11 cellular contexts compared by ENCODE assay signal in the genomic region with DNA sequence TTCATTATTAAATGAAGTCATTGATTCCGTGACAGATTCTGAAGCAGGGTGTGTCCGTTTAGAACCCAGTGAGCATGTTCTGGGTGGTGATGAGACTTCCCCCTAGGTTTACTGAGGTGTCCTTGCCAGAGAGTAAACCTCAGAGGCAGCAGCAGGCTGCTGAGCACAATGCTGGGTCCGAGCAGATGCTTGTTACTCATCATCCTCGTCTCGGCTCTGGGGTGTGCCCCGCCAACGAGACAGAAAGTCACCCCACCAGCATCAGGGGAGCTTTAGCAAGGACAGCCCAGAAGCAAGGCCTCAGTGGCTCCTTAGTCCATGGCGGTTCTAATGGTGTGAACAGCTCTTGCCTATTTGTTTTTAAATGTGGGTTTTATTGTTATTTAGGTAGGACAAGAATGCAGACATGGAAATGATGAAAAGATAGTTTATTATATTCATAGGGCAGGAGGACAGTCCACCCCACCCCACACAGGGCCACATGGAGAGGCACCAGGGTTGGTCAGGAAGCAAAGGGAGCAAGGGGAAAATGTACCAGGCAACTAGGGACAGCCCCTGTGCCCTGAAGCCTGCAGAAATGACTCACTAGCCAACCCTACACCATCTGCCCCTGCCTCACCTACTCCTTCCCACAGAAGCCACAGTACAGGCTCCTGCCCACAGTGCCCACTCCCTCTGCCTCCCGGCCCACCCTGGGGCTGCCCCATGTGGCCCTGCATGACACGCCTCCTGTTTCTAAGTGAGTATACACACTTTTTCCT. TPM values are rescaled to one million over a fixed set of nuclear protein-coding genes. Genes with fewer than 3 reads are reported as not detected.
DNase-seq lines count a peak whose midpoint lies in the region; ATAC-seq and TF ChIP-seq lines count a peak whose summit lies in the region.
"Not testable (repeated sequence)": the region's sequence is repeated elsewhere in the genome, so short reads cannot be mapped to it uniquely, and the experiment has no call there.
"Had no signal": no experiment of that assay in that cellular context is flagged by ENCODE, and none has a peak within 500 bp of the region (broad histone marks: within the 10 kb centered on the region; RNA-seq: fewer than 3 reads in every experiment).

No MANE protein-coding gene starts in this region.

- H3K4me3 Mint-ChIP-seq in activated naive CD8-positive, alpha-beta T cell treated with anti-CD3 and anti-CD28 coated beads, Interleukin-2, amount 50 U/mL, for 24 hours; osteocyte (ENCODE audit: unreplicated experiment): not testable (repeated sequence)

- not testable (repeated sequence) for H3K27me3 Mint-ChIP-seq in activated naive CD8-positive, alpha-beta T cell treated with anti-CD3 and anti-CD28 coated beads, Interleukin-2, amount 50 U/mL, for 24 hours; osteocyte (ENCODE audit: unreplicated experiment)

- H3K9me3 ChIP-seq in testis: not testable (repeated sequence)

- not testable (repeated sequence) for H3K9me3 Mint-ChIP-seq in activated naive CD8-positive, alpha-beta T cell treated with anti-CD3 and anti-CD28 coated beads, Interleukin-2, amount 50 U/mL, for 24 hours; osteocyte (ENCODE audit: unreplicated experiment)

- 78% methylated on average over 1 of the region's 10 CpGs; no CpG with 5 or more reads in 1 of the 2 donors for whole genome bisulfite sequencing in testis, 2 donors

- H3K4me1 Mint-ChIP-seq in activated naive CD8-positive, alpha-beta T cell treated with anti-CD3 and anti-CD28 coated beads, Interleukin-2, amount 50 U/mL, for 24 hours; osteocyte (ENCODE audit: unreplicated experiment): not testable (repeated sequence)

- not testable (repeated sequence) for H3K36me3 Mint-ChIP-seq in activated naive CD8-positive, alpha-beta T cell treated with anti-CD3 and anti-CD28 coated beads, Interleukin-2, amount 50 U/mL, for 24 hours (ENCODE audit: low read depth); osteocyte (ENCODE audit: unreplicated experiment)

- not testable (repeated sequence) for H3K36me3 ChIP-seq in testis (ENCODE audit: low read depth, missing control alignments)

- not testable (repeated sequence) for H3K27ac ChIP-seq in testis

- not testable (repeated sequence) for H3K27me3 ChIP-seq in testis

- not testable (repeated sequence) for TF ChIP-seq POLR2A in testis (IDR thresholded peaks at IDR 0.05)

- H3K27ac Mint-ChIP-seq in activated naive CD8-positive, alpha-beta T cell treated with anti-CD3 and anti-CD28 coated beads, Interleukin-2, amount 50 U/mL, for 24 hours; osteocyte (ENCODE audit: unreplicated experiment): not testable (repeated sequence)

- intact Hi-C loops in testis (cut with DNase I; ENCODE audit: low total_unique reads): not testable (repeated sequence)

- not testable (repeated sequence) for TF ChIP-seq CTCF in osteocyte (IDR thresholded peaks at IDR 0.05); testis (IDR thresholded peaks at IDR 0.05)

- not testable (repeated sequence) for H3K4me1 ChIP-seq in testis

- DNase-seq in activated CD4-positive, alpha-beta T cell treated with anti-CD3 and anti-CD28 coated beads, Interleukin-2, amount 50 U/mL, for 48 hours: peak; percentile 27 to 48
- peak; percentile 27 for DNase-seq in activated naive CD8-positive, alpha-beta T cell treated with anti-CD3 and anti-CD28 coated beads, Interleukin-2, amount 50 U/mL, for 24 hours
- DNase-seq in osteocyte (ENCODE audit: extremely low spot score, unreplicated experiment) (peak; percentile 65), testis (peak; percentile 3)

- not testable (repeated sequence) for H3K4me3 ChIP-seq in testis

- ATAC-seq in GM18870 (IDR thresholded peaks at IDR 0.05; ENCODE audit: unreplicated experiment) (peak; percentile 86), GM21447 (IDR thresholded peaks at IDR 0.05; ENCODE audit: unreplicated experiment) (peak; percentile 77), HG02885 (IDR thresholded peaks at IDR 0.05; ENCODE audit: poor library complexity, unreplicated experiment) (peak; percentile 73), HG03439 (IDR thresholded peaks at IDR 0.05; ENCODE audit: unreplicated experiment) (peak; percentile 84)
- ATAC-seq in activated naive CD8-positive, alpha-beta T cell treated with anti-CD3 and anti-CD28 coated beads, Interleukin-2, amount 50 U/mL, for 24 hours: peak; percentile 95

RNA-seq across cellular contexts. Expression of a gene that starts 10.5 kb away (rescaled TPM):
- total RNA-seq in osteocyte (not detected in 2 replicates), testis (1 to 10 TPM; 2.0 to 2.3 TPM)
- polyA plus RNA-seq in testis (ENCODE audit: insufficient read depth, low read depth, low replicate concordance): not detected
- total RNA-seq: gastrocnemius medialis, NCI-H460, Right ventricle myocardium inferior had no signal

RNA-seq across cellular contexts. Expression of a gene that starts 22.4 kb away (rescaled TPM):
- total RNA-seq in osteocyte (not detected in 2 replicates), testis (10 to 100 TPM; 17.2 to 76.1 TPM)
- 6.0 TPM for polyA plus RNA-seq in testis (ENCODE audit: insufficient read depth, low read depth, low replicate concordance)
- total RNA-seq: gastrocnemius medialis, NCI-H460, Right ventricle myocardium inferior had no signal

Comparison
In these comparisons a context has a peak if more than half of its experiments do, and no peak if none do; other contexts are left out.
1. DNase-seq: peak in every context shown above with its lines; median percentile 65 in osteocyte; 38 in activated CD4-positive, alpha-beta T cell treated with anti-CD3 and anti-CD28 coated beads, Interleukin-2, amount 50 U/mL, for 48 hours; 27 in activated naive CD8-positive, alpha-beta T cell treated with anti-CD3 and anti-CD28 coated beads, Interleukin-2, amount 50 U/mL, for 24 hours; 3 in testis.
2. RNA of a gene that starts 22.4 kb away (total RNA-seq): 17.2 to 76.1 TPM in testis; not detected in osteocyte; every median in the first group is over 10 times any median in the second.
3. Peak in every context shown above with its lines, with median percentiles within 50 percentile points of each other: ATAC-seq.